1 cellular context compared by ENCODE assay signal in the genomic region with DNA sequence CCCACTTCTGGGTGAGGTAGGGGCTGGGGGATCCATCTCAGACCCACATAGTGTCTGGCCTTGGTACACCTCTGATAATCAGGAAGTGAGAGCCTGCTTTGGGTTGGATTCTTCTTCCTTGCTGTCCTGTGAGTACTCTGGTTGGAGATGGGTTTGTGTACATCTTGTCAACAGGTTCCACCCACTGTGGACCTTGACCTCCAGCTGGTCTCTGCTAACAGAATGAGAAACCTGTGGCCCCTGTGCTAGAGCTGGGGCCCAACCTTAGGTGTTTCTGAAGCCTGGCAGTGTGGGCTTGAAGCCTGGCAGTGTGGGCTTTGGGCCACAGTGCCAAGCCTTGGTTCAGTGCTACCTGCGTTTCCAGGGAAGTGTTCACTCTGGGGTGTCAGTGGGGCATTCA.
TF ChIP-seq lines count a peak whose summit lies in the region.

No MANE protein-coding gene starts in this region.

TF ChIP-seq in HepG2, 621 proteins besides CTCF, POLR2A, EP300 and RAD21 (continued from another document and continues in another):
- TF ChIP-seq KIAA2018 (CRISPR knock-in tag; IDR thresholded peaks at IDR 0.05; ENCODE audit: borderline replicate concordance) (no peak), ZBTB1 (CRISPR knock-in tag; IDR thresholded peaks at IDR 0.05; ENCODE audit: borderline replicate concordance) (no peak), MAX (IDR thresholded peaks at IDR 0.05) (peak; percentile 72), CEBPZ (IDR thresholded peaks at IDR 0.05; ENCODE audit: low read length) (no peak), HNF1A (IDR thresholded peaks at IDR 0.05; ENCODE audit: low read depth) (no peak), HNF1A (CRISPR knock-in tag; IDR thresholded peaks at IDR 0.05; ENCODE audit: borderline replicate concordance) (peak; percentile 46; the same call in 1 of the 2 replicates), ATAD3A (CRISPR knock-in tag; IDR thresholded peaks at IDR 0.05) (no peak), HIVEP1 (CRISPR knock-in tag; IDR thresholded peaks at IDR 0.05) (no peak; the same call in 1 of the 2 replicates), PAX8 (CRISPR knock-in tag; IDR thresholded peaks at IDR 0.05; ENCODE audit: borderline replicate concordance) (no peak), JDP2 (CRISPR knock-in tag; IDR thresholded peaks at IDR 0.05; ENCODE audit: borderline replicate concordance) (no peak), HNRNPUL1 (IDR thresholded peaks at IDR 0.05; ENCODE audit: low read depth, low read length) (no peak), ZNF280B (CRISPR knock-in tag; IDR thresholded peaks at IDR 0.05; ENCODE audit: borderline replicate concordance) (no peak), ZNF143 (CRISPR knock-in tag; IDR thresholded peaks at IDR 0.05) (no peak), POGK (CRISPR knock-in tag; conservative IDR thresholded peaks at IDR 0.05) (0 out of 2 replicates have a peak, but pooled peaks have one; percentile 34), ZNF430 (CRISPR knock-in tag; IDR thresholded peaks at IDR 0.05) (no peak), SNAI1 (CRISPR knock-in tag; IDR thresholded peaks at IDR 0.05; ENCODE audit: borderline replicate concordance) (no peak), ZNF331 (CRISPR knock-in tag; IDR thresholded peaks at IDR 0.05) (peak; percentile 78), ONECUT2 (CRISPR knock-in tag; IDR thresholded peaks at IDR 0.05) (no peak), ZNF737 (CRISPR knock-in tag; IDR thresholded peaks at IDR 0.05; ENCODE audit: borderline replicate concordance) (no peak), NFATC3 (CRISPR knock-in tag; IDR thresholded peaks at IDR 0.05) (no peak), ZNF124 (CRISPR knock-in tag; IDR thresholded peaks at IDR 0.05) (no peak)
- TF ChIP-seq, protein P1, sequence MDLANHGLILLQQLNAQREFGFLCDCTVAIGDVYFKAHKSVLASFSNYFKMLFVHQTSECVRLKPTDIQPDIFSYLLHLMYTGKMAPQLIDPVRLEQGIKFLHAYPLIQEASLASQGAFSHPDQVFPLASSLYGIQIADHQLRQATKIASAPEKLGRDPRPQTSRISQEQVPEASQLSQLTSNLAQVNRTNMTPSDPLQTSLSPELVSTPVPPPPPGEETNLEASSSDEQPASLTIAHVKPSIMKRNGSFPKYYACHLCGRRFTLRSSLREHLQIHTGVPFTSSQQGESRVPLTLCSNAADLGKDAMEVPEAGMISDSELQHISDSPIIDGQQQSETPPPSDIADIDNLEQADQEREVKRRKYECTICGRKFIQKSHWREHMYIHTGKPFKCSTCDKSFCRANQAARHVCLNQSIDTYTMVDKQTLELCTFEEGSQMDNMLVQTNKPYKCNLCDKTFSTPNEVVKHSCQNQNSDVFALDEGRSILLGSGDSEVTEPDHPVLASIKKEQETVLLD (CRISPR knock-in tag; IDR thresholded peaks at IDR 0.05; ENCODE audit: low read depth), result no peak
- TF ChIP-seq, protein P2, sequence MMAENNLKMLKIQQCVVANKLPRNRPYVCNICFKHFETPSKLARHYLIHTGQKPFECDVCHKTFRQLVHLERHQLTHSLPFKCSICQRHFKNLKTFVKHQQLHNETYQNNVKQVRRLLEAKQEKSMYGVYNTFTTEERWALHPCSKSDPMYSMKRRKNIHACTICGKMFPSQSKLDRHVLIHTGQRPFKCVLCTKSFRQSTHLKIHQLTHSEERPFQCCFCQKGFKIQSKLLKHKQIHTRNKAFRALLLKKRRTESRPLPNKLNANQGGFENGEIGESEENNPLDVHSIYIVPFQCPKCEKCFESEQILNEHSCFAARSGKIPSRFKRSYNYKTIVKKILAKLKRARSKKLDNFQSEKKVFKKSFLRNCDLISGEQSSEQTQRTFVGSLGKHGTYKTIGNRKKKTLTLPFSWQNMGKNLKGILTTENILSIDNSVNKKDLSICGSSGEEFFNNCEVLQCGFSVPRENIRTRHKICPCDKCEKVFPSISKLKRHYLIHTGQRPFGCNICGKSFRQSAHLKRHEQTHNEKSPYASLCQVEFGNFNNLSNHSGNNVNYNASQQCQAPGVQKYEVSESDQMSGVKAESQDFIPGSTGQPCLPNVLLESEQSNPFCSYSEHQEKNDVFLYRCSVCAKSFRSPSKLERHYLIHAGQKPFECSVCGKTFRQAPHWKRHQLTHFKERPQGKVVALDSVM (CRISPR knock-in tag; IDR thresholded peaks at IDR 0.05), result no peak
